ENCODE assay signal across 12 cellular contexts in the genomic region with DNA sequence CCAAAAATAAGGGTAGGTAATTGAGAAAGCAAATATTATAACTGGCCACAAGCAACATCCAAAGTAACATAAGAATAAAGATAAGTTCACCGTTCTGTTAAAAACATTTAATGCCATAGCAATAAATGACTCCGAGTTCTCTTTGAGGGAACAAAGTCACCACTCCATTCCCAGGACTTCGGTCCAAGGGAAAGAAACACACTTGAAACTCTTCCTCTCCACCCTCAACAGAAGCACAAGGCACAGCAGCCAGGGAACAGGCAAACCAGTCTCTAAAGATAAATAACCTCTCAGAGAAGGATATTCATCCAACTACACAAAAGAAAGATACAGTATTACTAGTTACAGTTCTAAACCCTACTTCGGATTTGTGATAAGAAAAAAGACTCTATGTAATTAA. TPM values are rescaled to one million over a fixed set of nuclear protein-coding genes. Genes with fewer than 3 reads are reported as not detected.
DNase-seq lines count a peak whose midpoint lies in the region; ATAC-seq and TF ChIP-seq lines count a peak whose summit lies in the region.
"Had no signal": no experiment of that assay in that cellular context is flagged by ENCODE, and none has a peak within 500 bp of the region (broad histone marks: within the 10 kb centered on the region; RNA-seq: fewer than 3 reads in every experiment).

No MANE protein-coding gene starts in this region.

- DNase-seq in SK-N-SH = no peak
- no peak for DNase-seq in sigmoid colon
- no peak for DNase-seq in EL
- no peak for DNase-seq in NCI-H1436 (lab: John Stamatoyannopoulos, UW)
- DNase-seq: activated CD4-positive, alpha-beta T cell treated with anti-CD3 and anti-CD28 coated beads for 48 hours; H9; kidney glomerular epithelial cell had no signal

- CTCF ChIA-PET in SK-N-SH (lab: Yijun Ruan, JAX) = no interaction called here

- H3K9me3 ChIP-seq in SK-N-SH (no peaks in the 10 kb centered on the region), Loucy (ENCODE audit: insufficient read depth, low read depth, low read length) (no peaks in the 10 kb centered on the region), duodenal mucosa (ENCODE audit: control insufficient read depth in 1 of 2, low read length in 2 of 2) (no peaks in the 10 kb centered on the region), sigmoid colon (no peaks in the 10 kb centered on the region)

- TF ChIP-seq POLR2A in sigmoid colon (IDR thresholded peaks at IDR 0.05) = no peak

- no peak overlapping the region for H2AFZ ChIP-seq in SK-N-SH (ENCODE audit: low read depth)
- H2AFZ ChIP-seq in Loucy (ENCODE audit: low read length) = no peak overlapping the region

- peaks cover 20 to 28% of the 10 kb centered on the region in 2 experiments for H3K4me1 ChIP-seq in SK-N-SH (ENCODE audit: control insufficient read depth in 1 of 2, insufficient read depth in 2 of 2, low read depth in 1 of 2, low read length in 1 of 2)
- peaks cover 52% of the 10 kb centered on the region for H3K4me1 ChIP-seq in Loucy (ENCODE audit: insufficient read depth, low read length, poor library complexity, severe bottlenecking)
- H3K4me1 ChIP-seq in duodenal mucosa (ENCODE audit: control insufficient read depth in 1 of 2, insufficient read depth in 2 of 2, low read length in 2 of 2) = peaks cover 30 to 34% of the 10 kb centered on the region in 2 donors
- H3K4me1 ChIP-seq in sigmoid colon = peaks cover 0 to 50% (median 45%) of the 10 kb centered on the region in 4 donors

- H3K79me2 ChIP-seq in SK-N-SH (ENCODE audit: insufficient read depth) = peaks cover 90% of the 10 kb centered on the region
- peaks cover 87% of the 10 kb centered on the region for H3K79me2 ChIP-seq in Loucy (ENCODE audit: insufficient read depth, low read length)

- TF ChIP-seq RAD21 in SK-N-SH (IDR thresholded peaks at IDR 0.05; ENCODE audit: low read length) = no peak

- H3K4me3 ChIP-seq in SK-N-SH (ENCODE audit: low read depth in 2 of 2, low read length in 1 of 2) = no peak overlapping the region
- peak overlapping the region; percentile 87 for H3K4me3 ChIP-seq in Loucy (ENCODE audit: low read length, poor library complexity, severe bottlenecking)
- H3K4me3 ChIP-seq in duodenal mucosa (ENCODE audit: low read depth in 1 of 2, low read length in 2 of 2) = peak overlapping the region; percentile 85
- H3K4me3 ChIP-seq in sigmoid colon = no peak overlapping the region

- POLR2A ChIA-PET in SK-N-SH (lab: Yijun Ruan, JAX) = no interaction called here

- no peaks in the 10 kb centered on the region for H3K27me3 ChIP-seq in SK-N-SH (ENCODE audit: insufficient read depth)
- no peaks in the 10 kb centered on the region for H3K27me3 ChIP-seq in Loucy (ENCODE audit: insufficient read depth, low read length, poor library complexity, severe bottlenecking)
- H3K27me3 ChIP-seq in duodenal mucosa (ENCODE audit: control insufficient read depth in 1 of 2, insufficient read depth in 2 of 2, low read length in 2 of 2) = no peaks in the 10 kb centered on the region
- H3K27me3 ChIP-seq in sigmoid colon = no peaks in the 10 kb centered on the region

- H3F3A ChIP-seq in SK-N-SH (replicated peaks; ENCODE audit: insufficient read depth) = peaks cover 11% of the 10 kb centered on the region
- no peaks in the 10 kb centered on the region for H3F3A ChIP-seq in Loucy (ENCODE audit: low read depth)

- peak overlapping the region; percentile 98; the same call in 1 of the 2 replicates for H3K4me2 ChIP-seq in SK-N-SH
- H3K4me2 ChIP-seq in Loucy (ENCODE audit: low read depth, low read length, poor library complexity, severe bottlenecking) = peak overlapping the region; percentile 99

- ATAC-seq in SK-N-SH treated with all-trans-retinoic acid at 6 μM for 48 hours = no peak
- no peak for ATAC-seq in GM19035 (IDR thresholded peaks at IDR 0.05; ENCODE audit: unreplicated experiment)

- H3K36me3 ChIP-seq in SK-N-SH (replicated peaks in 1 of 2; ENCODE audit: control insufficient read depth in 1 of 2, insufficient read depth in 2 of 2, low read length in 1 of 2) (no peaks in the 10 kb centered on the region), Loucy (ENCODE audit: insufficient read depth, low read length) (no peaks in the 10 kb centered on the region), duodenal mucosa (ENCODE audit: control insufficient read depth in 1 of 2, insufficient read depth in 2 of 2, low read length in 2 of 2) (no peaks in the 10 kb centered on the region), sigmoid colon (no peaks in the 10 kb centered on the region)

- TF ChIP-seq CTCF in SK-N-SH (IDR thresholded peaks at IDR 0.05) = no peak
- no peak for TF ChIP-seq CTCF in Loucy (conservative IDR thresholded peaks at IDR 0.05; ENCODE audit: low read length)
- TF ChIP-seq CTCF in sigmoid colon (IDR thresholded peaks at IDR 0.05) = no peak

- H3K9ac ChIP-seq in SK-N-SH = no peak overlapping the region
- peak overlapping the region; percentile 76 for H3K9ac ChIP-seq in Loucy (ENCODE audit: low read depth, low read length, poor library complexity, severe bottlenecking)
- H3K9ac ChIP-seq in duodenal mucosa (ENCODE audit: low read depth in 1 of 2, low read length in 2 of 2) = peak overlapping the region; percentile 30 to 66

- H3K27ac ChIP-seq in SK-N-SH (ENCODE audit: low read depth in 2 of 2, low read length in 1 of 2) = no peak overlapping the region
- H3K27ac ChIP-seq in duodenal mucosa (ENCODE audit: low read depth, low read length) = no peak overlapping the region
- H3K27ac ChIP-seq in sigmoid colon = peak overlapping the region in 3 of 4 donors; percentile 94 to 99 (median 97)
- H3K27ac ChIP-seq: 22Rv1 had no signal

- TF ChIP-seq EP300 in SK-N-SH (IDR thresholded peaks at IDR 0.05; ENCODE audit: borderline replicate concordance in 1 of 2, low read depth in 1 of 2, low read length in 1 of 2) = no peak
- no peak for TF ChIP-seq EP300 in sigmoid colon (IDR thresholded peaks at IDR 0.05)

- H4K20me1 ChIP-seq in SK-N-SH (ENCODE audit: insufficient read depth) (peaks cover 77% of the 10 kb centered on the region), Loucy (ENCODE audit: insufficient read depth, low read length, poor library complexity, severe bottlenecking) (peaks cover 81% of the 10 kb centered on the region)

- H3K9me2 ChIP-seq in SK-N-SH = no peaks in the 10 kb centered on the region
- no peaks in the 10 kb centered on the region for H3K9me2 ChIP-seq in Loucy (replicated peaks; ENCODE audit: low read depth, low read length)

- 93% methylated on average over 4 of the region's 4 CpGs for whole genome bisulfite sequencing in SK-N-SH (ENCODE audit: low lambda C conversion rate)
- WGBS in sigmoid colon, 2 donors = 26 to 71% methylated on average over 4 of the region's 4 CpGs

- intact Hi-C loops in sigmoid colon (cut with DNase I) = no loop called here

TF ChIP-seq in SK-N-SH, 30 proteins besides CTCF, POLR2A, EP300 and RAD21 (continues in another document):
- no peak for TF ChIP-seq ELF1 (IDR thresholded peaks at IDR 0.05)
- no peak for TF ChIP-seq EZH2phosphoT487 (IDR thresholded peaks at IDR 0.05; ENCODE audit: borderline replicate concordance, low read depth)
- TF ChIP-seq, protein P1, sequence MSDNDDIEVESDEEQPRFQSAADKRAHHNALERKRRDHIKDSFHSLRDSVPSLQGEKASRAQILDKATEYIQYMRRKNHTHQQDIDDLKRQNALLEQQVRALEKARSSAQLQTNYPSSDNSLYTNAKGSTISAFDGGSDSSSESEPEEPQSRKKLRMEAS (IDR thresholded peaks at IDR 0.05; ENCODE audit: low read depth) = no peak
- TF ChIP-seq, protein P2, sequence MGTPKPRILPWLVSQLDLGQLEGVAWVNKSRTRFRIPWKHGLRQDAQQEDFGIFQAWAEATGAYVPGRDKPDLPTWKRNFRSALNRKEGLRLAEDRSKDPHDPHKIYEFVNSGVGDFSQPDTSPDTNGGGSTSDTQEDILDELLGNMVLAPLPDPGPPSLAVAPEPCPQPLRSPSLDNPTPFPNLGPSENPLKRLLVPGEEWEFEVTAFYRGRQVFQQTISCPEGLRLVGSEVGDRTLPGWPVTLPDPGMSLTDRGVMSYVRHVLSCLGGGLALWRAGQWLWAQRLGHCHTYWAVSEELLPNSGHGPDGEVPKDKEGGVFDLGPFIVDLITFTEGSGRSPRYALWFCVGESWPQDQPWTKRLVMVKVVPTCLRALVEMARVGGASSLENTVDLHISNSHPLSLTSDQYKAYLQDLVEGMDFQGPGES (IDR thresholded peaks at IDR 0.05; ENCODE audit: low read depth, low read length) = no peak
- TF ChIP-seq GABPA (IDR thresholded peaks at IDR 0.05; ENCODE audit: low read depth) = no peak
- TF ChIP-seq RXRA (IDR thresholded peaks at IDR 0.05; ENCODE audit: borderline replicate concordance, low read depth) = no peak

TF ChIP-seq in SK-N-SH treated with all-trans-retinoic acid at 6 μM for 48 hours, 23 proteins besides CTCF, POLR2A, EP300 and RAD21 (continues in another document):
- no peak for TF ChIP-seq ZNF70 (CRISPR knock-in tag; IDR thresholded peaks at IDR 0.05)
- TF ChIP-seq OSR1 (CRISPR knock-in tag; IDR thresholded peaks at IDR 0.05) = no peak
- TF ChIP-seq, protein P3, sequence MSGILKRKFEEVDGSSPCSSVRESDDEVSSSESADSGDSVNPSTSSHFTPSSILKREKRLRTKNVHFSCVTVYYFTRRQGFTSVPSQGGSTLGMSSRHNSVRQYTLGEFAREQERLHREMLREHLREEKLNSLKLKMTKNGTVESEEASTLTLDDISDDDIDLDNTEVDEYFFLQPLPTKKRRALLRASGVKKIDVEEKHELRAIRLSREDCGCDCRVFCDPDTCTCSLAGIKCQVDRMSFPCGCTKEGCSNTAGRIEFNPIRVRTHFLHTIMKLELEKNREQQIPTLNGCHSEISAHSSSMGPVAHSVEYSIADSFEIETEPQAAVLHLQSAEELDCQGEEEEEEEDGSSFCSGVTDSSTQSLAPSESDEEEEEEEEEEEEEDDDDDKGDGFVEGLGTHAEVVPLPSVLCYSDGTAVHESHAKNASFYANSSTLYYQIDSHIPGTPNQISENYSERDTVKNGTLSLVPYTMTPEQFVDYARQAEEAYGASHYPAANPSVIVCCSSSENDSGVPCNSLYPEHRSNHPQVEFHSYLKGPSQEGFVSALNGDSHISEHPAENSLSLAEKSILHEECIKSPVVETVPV (CRISPR knock-in tag; IDR thresholded peaks at IDR 0.05) = no peak
- TF ChIP-seq TCF4 (CRISPR knock-in tag; IDR thresholded peaks at IDR 0.05; ENCODE audit: borderline replicate concordance) = no peak
- no peak for TF ChIP-seq ZNF565 (CRISPR knock-in tag; conservative IDR thresholded peaks at IDR 0.05; ENCODE audit: low read depth)
- no peak for TF ChIP-seq ZFP3 (CRISPR knock-in tag; IDR thresholded peaks at IDR 0.05)
- no peak for TF ChIP-seq CSDC2 (CRISPR knock-in tag; IDR thresholded peaks at IDR 0.05)
- no peak for TF ChIP-seq ARNTL (CRISPR knock-in tag; IDR thresholded peaks at IDR 0.05; ENCODE audit: borderline replicate concordance, low read depth)
- no peak for TF ChIP-seq ZC3H10 (CRISPR knock-in tag; IDR thresholded peaks at IDR 0.05)

RNA-seq across cellular contexts. Expression of a gene that starts 2.5 kb away (rescaled TPM):
- polyA plus RNA-seq in SK-N-SH (2012; rRNA removed) (19.1 and 22.7 TPM in 2 replicates), sigmoid colon (10 to 100 TPM; 34.6 to 54.7 (median 53.6) TPM)
- 24.4 and 28.7 TPM in 2 replicates for polyA plus RNA-seq in SK-N-SH (2012; cell fraction: cytosol; rRNA removed)
- polyA plus RNA-seq in SK-N-SH (2012; cell fraction: nucleus; rRNA removed) = 8.5 and 14.9 TPM in 2 replicates
- 100 to 1,000 TPM; 130 to 164 (median 152) TPM for total RNA-seq in sigmoid colon

RNA-seq across cellular contexts. Expression of a gene that starts 3.1 kb away (rescaled TPM):
- 9.0 and 14.6 TPM in 2 replicates for polyA plus RNA-seq in SK-N-SH (2012; rRNA removed)
- 18.4 and 19.4 TPM in 2 replicates for polyA plus RNA-seq in SK-N-SH (2012; cell fraction: cytosol; rRNA removed)
- polyA plus RNA-seq in SK-N-SH (2012; cell fraction: nucleus; rRNA removed) = 14.2 and 23.0 TPM in 2 replicates
- total RNA-seq in sigmoid colon = 10 to 100 TPM; 13.2 to 20.5 (median 18.4) TPM
- polyA plus RNA-seq in sigmoid colon = 10 to 100 TPM; 14.4 to 25.9 (median 17.6) TPM

Comparison
In these comparisons a context has a peak if more than half of its experiments do, and no peak if none do; other contexts are left out.
1. H3K27ac ChIP-seq: peak in sigmoid colon (3 of 4); none in SK-N-SH (0 of 2) and duodenal mucosa (single experiment).
2. H3K4me3 ChIP-seq: peak in Loucy (single experiment) and duodenal mucosa (2 of 2); none in SK-N-SH (0 of 2) and sigmoid colon (0 of 4).